23 cellular contexts compared by ENCODE assay signal in genomic region chr1:110258734-110259133, GRCh38. TPM values are rescaled to one million over a fixed set of nuclear protein-coding genes. Genes with fewer than 3 reads are reported as not detected.
DNase-seq lines count a peak whose midpoint lies in the region; ATAC-seq, FAIRE-seq and TF ChIP-seq lines count a peak whose summit lies in the region.
"Had no signal": no experiment of that assay in that cellular context is flagged by ENCODE, and none has a peak within 500 bp of the region (broad histone marks: within the 10 kb centered on the region; RNA-seq: fewer than 3 reads in every experiment).

No MANE protein-coding gene starts in this region.

- no peak overlapping the region for H2BK12ac ChIP-seq in H1 (ENCODE audit: low read depth, low read length)

- TF ChIP-seq CTCF in H1 (IDR thresholded peaks at IDR 0.05; ENCODE audit: control extremely low read depth in 1 of 3, insufficient read depth in 1 of 3, low read depth in 1 of 3, low read length in 3 of 3) = no peak

- H2AK5ac ChIP-seq in H1 (ENCODE audit: low read depth, low read length) = no peak overlapping the region

- no peak overlapping the region for H3K14ac ChIP-seq in H1 (ENCODE audit: insufficient read length)

- no peak overlapping the region for H2BK5ac ChIP-seq in H1 (ENCODE audit: low read depth, low read length)

- no peaks in the 10 kb centered on the region for H4K20me1 ChIP-seq in H1 (replicated peaks in 1 of 2; ENCODE audit: control insufficient read depth in 1 of 2, insufficient read depth in 2 of 2, low read length in 2 of 2)

- H3K4me2 ChIP-seq in H1 (ENCODE audit: insufficient read depth in 1 of 2, low read depth in 2 of 2, low read length in 2 of 2) = no peak overlapping the region

- no peak for FAIRE-seq in H1 (lab: Jason Lieb, UNC)
- FAIRE-seq: astrocyte, RCC 7860 had no signal

- H4K8ac ChIP-seq in H1 (ENCODE audit: extremely low read depth, insufficient read depth, low read length) = no peak overlapping the region

- no peak overlapping the region for H3K27ac ChIP-seq in H1 (ENCODE audit: low read depth, low read length)
- H3K27ac ChIP-seq: esophagus squamous epithelium, upper lobe of left lung had no signal

- no peak overlapping the region for H3K23ac ChIP-seq in H1 (ENCODE audit: insufficient read length)

- H4K91ac ChIP-seq in H1 (replicated peaks; ENCODE audit: insufficient read length, low read length) = peak overlapping the region; percentile 46

- H3K79me1 ChIP-seq in H1 (ENCODE audit: low read depth, low read length) = no peaks in the 10 kb centered on the region

- H3K4ac ChIP-seq in H1 (replicated peaks; ENCODE audit: insufficient read length, low read depth, low read length) = no peak overlapping the region

- no peak for TF ChIP-seq EP300 in H1 (IDR thresholded peaks at IDR 0.05; ENCODE audit: borderline replicate concordance in 1 of 2, low read depth in 2 of 2, low read length in 2 of 2)

- H4K5ac ChIP-seq in H1 (ENCODE audit: insufficient read length, low read depth, low read length) = no peak overlapping the region

- no peak overlapping the region for H3K9ac ChIP-seq in H1 (replicated peaks in 1 of 4; ENCODE audit: extremely low read depth in 1 of 4, low read depth in 3 of 4, low read length in 3 of 4)

- 85% methylated on average over 2 of the region's 2 CpGs; no CpG with 5 or more reads in 1 of the 2 experiments for WGBS in H1 (ENCODE audit: extremely low coverage in 1 of 2, insufficient coverage in 1 of 2, insufficient read length in 1 of 2, insufficient replicate concordance in 2 of 2, low coverage in 1 of 2, low lambda C conversion rate in 2 of 2, missing lambda C conversion rate in 1 of 2), 2 experiments

- no peak for TF ChIP-seq RAD21 in H1 (IDR thresholded peaks at IDR 0.05 in 1 of 2, conservative IDR thresholded peaks at IDR 0.05 in 1 of 2; ENCODE audit: low read depth in 2 of 2, low read length in 2 of 2)

- no peak overlapping the region for H3K4me3 ChIP-seq in H1 (ENCODE audit: extremely low read depth in 1 of 4, insufficient read depth in 2 of 4, low read depth in 3 of 4, low read length in 4 of 4)
- H3K4me3 ChIP-seq: esophagus squamous epithelium, upper lobe of left lung had no signal

- H3K36me3 ChIP-seq in H1 (ENCODE audit: control insufficient read depth in 2 of 4, insufficient read depth in 4 of 4, low read length in 3 of 4) = no peaks in the 10 kb centered on the region
- H3K36me3 ChIP-seq: esophagus squamous epithelium, upper lobe of left lung had no signal

- no peaks in the 10 kb centered on the region; a peak in 1 of 7 replicates for H3K4me1 ChIP-seq in H1 (replicated peaks in 1 of 4; ENCODE audit: control insufficient read depth in 3 of 4, insufficient read depth in 4 of 4, low read length in 3 of 4)

- H3K9me3 ChIP-seq in H1 (ENCODE audit: insufficient read depth in 2 of 2, low read depth in 1 of 2, low read length in 1 of 2) = no peaks in the 10 kb centered on the region
- H3K9me3 ChIP-seq: esophagus squamous epithelium, upper lobe of left lung had no signal

- no peak overlapping the region for H3K56ac ChIP-seq in H1 (replicated peaks; ENCODE audit: insufficient read length, low read depth, low read length)

- intact Hi-C loops in Right ventricle myocardium inferior (cut with DNase I) = no loop called here

- no peak overlapping the region for H3K18ac ChIP-seq in H1 (ENCODE audit: extremely low read depth, low read length)

- H2AFZ ChIP-seq in H1 (ENCODE audit: low read length) = no peak overlapping the region

- POLR2A ChIA-PET in H1 (lab: Charles Lee; ENCODE audit: partially characterized antibody) = no interaction called here

- 0 out of 2 replicates have a peak overlapping the region, but pooled peaks have one; percentile 21 for H2BK20ac ChIP-seq in H1 (ENCODE audit: low read length)

- no peaks in the 10 kb centered on the region for H3K23me2 ChIP-seq in H1 (ENCODE audit: low read depth, low read length)

- no peaks in the 10 kb centered on the region; a peak in 1 of 7 replicates for H3K27me3 ChIP-seq in H1 (replicated peaks in 1 of 4; ENCODE audit: control insufficient read depth in 3 of 4, extremely low read depth in 1 of 4, insufficient read depth in 3 of 4, low read length in 3 of 4)
- H3K27me3 ChIP-seq: esophagus squamous epithelium, upper lobe of left lung had no signal

- H2BK15ac ChIP-seq in H1 (ENCODE audit: low read length) = no peak overlapping the region

- CTCF ChIA-PET in H1 (lab: Charles Lee; ENCODE audit: partially characterized antibody) = interaction anchor here (1.3 to 2.5 kb wide), 3 partner anchors 21 to 54 kb away, joined by 4 to 13 read pairs (median 7); no protein-coding TSS in a partner anchor

- DNase-seq in EL (peak; percentile 70), NCI-H1694 (lab: John Stamatoyannopoulos, UW) (peak; percentile 84), NCI-H524 (lab: John Stamatoyannopoulos, UW) (peak; percentile 93 to 98), H1 (ENCODE audit: low read depth in 1 of 2, low spot score in 2 of 2) (no peak), pons (ENCODE audit: low spot score) (no peak), Right ventricle myocardium inferior (ENCODE audit: missing footprints) (no peak), SHP77 (lab: John Stamatoyannopoulos, UW) (no peak)
- DNase-seq: activated CD8-positive, alpha-beta memory T cell treated with anti-CD3 and anti-CD28 coated beads for 24 hours; activated naive CD4-positive, alpha-beta T cell treated with anti-CD3 and anti-CD28 coated beads, Interleukin-2, amount 50 U/mL, for 16 hours; activated T-cell treated with anti-CD3 and anti-CD28 coated beads, Interleukin-2, amount 50 U/mL, for 48 hours; CD4-positive, alpha-beta T cell; effector memory CD4-positive, alpha-beta T cell; esophagus squamous epithelium; kidney glomerular epithelial cell; mesenchymal stem cell; naive thymus-derived CD8-positive, alpha-beta T cell; NCI-H187 treated with DMSO at 0.1 percent for 48 hours; right cardiac atrium; stimulated activated CD8-positive, alpha-beta memory T cell treated with anti-CD3 and anti-CD28 coated beads, Interleukin-4, amount 100 ng/mL, for 48 hours; upper lobe of left lung had no signal

- ATAC-seq in Right ventricle myocardium inferior (no peak), HG03439 (IDR thresholded peaks at IDR 0.05; ENCODE audit: unreplicated experiment) (no peak)
- ATAC-seq: naive thymus-derived CD8-positive, alpha-beta T cell; right cardiac atrium had no signal

- H3K79me2 ChIP-seq in H1 (ENCODE audit: control insufficient read depth in 1 of 2, insufficient read depth in 2 of 2, low read length in 2 of 2) = no peaks in the 10 kb centered on the region

- no peak for TF ChIP-seq POLR2A in H1 (IDR thresholded peaks at IDR 0.05; ENCODE audit: control extremely low read depth in 1 of 2, low read depth in 2 of 2, low read length in 2 of 2)

- H2BK120ac ChIP-seq in H1 (replicated peaks; ENCODE audit: low read depth, low read length) = no peak overlapping the region

TF ChIP-seq in H1, 55 proteins besides CTCF, POLR2A, EP300 and RAD21:
- TF ChIP-seq JUND (IDR thresholded peaks at IDR 0.05; ENCODE audit: low read length) (no peak), SUZ12 (IDR thresholded peaks at IDR 0.05; ENCODE audit: low read length) (no peak), TEAD4 (IDR thresholded peaks at IDR 0.05; ENCODE audit: low read depth, low read length) (no peak), POLR2AphosphoS5 (IDR thresholded peaks at IDR 0.05; ENCODE audit: low read depth, low read length) (no peak), HDAC6 (IDR thresholded peaks at IDR 0.05; ENCODE audit: low read depth, low read length) (no peak), FOSL1 (IDR thresholded peaks at IDR 0.05; ENCODE audit: insufficient read depth, low read depth, low read length) (no peak), SIRT6 (IDR thresholded peaks at IDR 0.05; ENCODE audit: low read length) (no peak), MAX (IDR thresholded peaks at IDR 0.05) (no peak), TAF1 (IDR thresholded peaks at IDR 0.05; ENCODE audit: low read depth, low read length) (no peak), CREB1 (IDR thresholded peaks at IDR 0.05) (no peak), KDM5A (IDR thresholded peaks at IDR 0.05; ENCODE audit: low read length) (no peak), E2F6 (IDR thresholded peaks at IDR 0.05) (no peak), GTF2F1 (IDR thresholded peaks at IDR 0.05; ENCODE audit: borderline replicate concordance, low read depth, low read length) (no peak), KDM1A (IDR thresholded peaks at IDR 0.05; ENCODE audit: borderline replicate concordance, low read length) (no peak), SRF (IDR thresholded peaks at IDR 0.05; ENCODE audit: low read depth, low read length) (no peak)

RNA-seq across cellular contexts. Expression of gene KCNC4, which starts 48.6 kb away (rescaled TPM):
- total RNA-seq in H1 (2021; fragmentation: NEBNext Ultra II Directional; extraction: Animal tissue kit (Norgen Biotek cat#: 25700)) = 11.2 TPM in 2 replicates
- polyA plus RNA-seq in H1 (2011; rRNA removed) = 8.1 and 10.6 TPM in 2 replicates
- polyA plus RNA-seq in H1 (2011; cell fraction: cytosol; rRNA removed) = 6.5 TPM
- 24.1 TPM for polyA plus RNA-seq in H1 (2011; cell fraction: nucleus; rRNA removed)
- 7.0 to 8.7 TPM (median 7.2 TPM) in 4 replicates for polyA plus RNA-seq in H1 (2012, experiment 1 of 2)
- 5.3 TPM for polyA plus RNA-seq in H1 (2012, experiment 2 of 2)
- polyA plus RNA-seq in H1 (2013, experiment 1 of 2) = 5.0 TPM
- polyA plus RNA-seq in H1 (2013, experiment 2 of 2) = 4.6 TPM
- 7.6 and 9.3 TPM in 2 replicates for polyA minus RNA-seq in H1 (2011; rRNA and poly(A)+ RNA removed)
- 5.2 TPM for polyA minus RNA-seq in H1 (2011; cell fraction: cytosol; rRNA and poly(A)+ RNA removed)
- 13.3 TPM for polyA minus RNA-seq in H1 (2011; cell fraction: nucleus; rRNA and poly(A)+ RNA removed)
- total RNA-seq in Right ventricle myocardium inferior = 5.1 TPM

Comparison
In these comparisons a context has a peak if more than half of its experiments do, and no peak if none do; other contexts are left out.
1. DNase-seq: peak in EL (single experiment), NCI-H1694 (single experiment) and NCI-H524 (2 of 2); none in H1 (0 of 2), pons (single experiment), Right ventricle myocardium inferior (single experiment) and SHP77 (0 of 2).